ENCODE assay signal across 27 cellular contexts in genomic region chr3:107407355-107407754, GRCh38. TPM values are rescaled to one million over a fixed set of nuclear protein-coding genes. Genes with fewer than 3 reads are reported as not detected.
"Had no signal": no experiment of that assay in that cellular context is flagged by ENCODE, and none has a peak within 500 bp of the region (broad histone marks: within the 10 kb centered on the region; RNA-seq: fewer than 3 reads in every experiment).

No MANE protein-coding gene starts in this region.

- H3K4me3 ChIP-seq: K562, Peyer's patch, SJCRH30 had no signal

- H3K4me3 Mint-ChIP-seq: IgD-negative memory B cell had no signal

- H3K36me3 Mint-ChIP-seq: IgD-negative memory B cell had no signal

- H3K4me1 ChIP-seq: SJCRH30 had no signal

- DNase-seq: MV-4-11, NCI-H1048, NCI-H1105, NCI-H1417, NCI-H1436 treated with DMSO at 0.1 percent for 48 hours, NCI-H1694, NCI-H187 treated with DMSO at 0.1 percent for 48 hours, NCI-H2029 treated with DMSO at 0.1 percent for 48 hours, NCI-H2227 treated with DMSO at 0.1 percent for 48 hours, NCI-H69, NCI-H774, PC-3, Peyer's patch, SHP77 treated with DMSO at 0.1 percent for 48 hours, SJCRH30, T-helper 1 cell had no signal

- H3K27me3 ChIP-seq: Peyer's patch, SJCRH30 had no signal

- H3K27ac Mint-ChIP-seq: IgD-negative memory B cell had no signal

- ATAC-seq: HepG2, K562, PC-3, Right ventricle myocardium inferior, SK-N-SH treated with all-trans-retinoic acid at 6 μM for 48 hours had no signal

- H3K36me3 ChIP-seq: Peyer's patch, SJCRH30 had no signal

- H3K27me3 Mint-ChIP-seq: IgD-negative memory B cell had no signal

- H3K9ac ChIP-seq: KMS-11 had no signal

- H3K4me2 ChIP-seq: KMS-11 had no signal

- H3K9me3 ChIP-seq: Peyer's patch, SJCRH30 had no signal

- H3K27ac ChIP-seq: KMS-11, Peyer's patch, SJCRH30 had no signal

RNA-seq across cellular contexts. Expression of gene CCDC54, which starts 30.1 kb away (rescaled TPM):
- total RNA-seq: HepG2, HT1080, K562, LHCN-M2, MCF 10A, NCI-H460, PC-3, Peyer's patch, Right ventricle myocardium inferior, RPMI7951, SJCRH30 had no signal
- polyA plus RNA-seq: HepG2, IgD-negative memory B cell, K562 had no signal
